ENCODE assay signal across 17 cellular contexts in the genomic region with DNA sequence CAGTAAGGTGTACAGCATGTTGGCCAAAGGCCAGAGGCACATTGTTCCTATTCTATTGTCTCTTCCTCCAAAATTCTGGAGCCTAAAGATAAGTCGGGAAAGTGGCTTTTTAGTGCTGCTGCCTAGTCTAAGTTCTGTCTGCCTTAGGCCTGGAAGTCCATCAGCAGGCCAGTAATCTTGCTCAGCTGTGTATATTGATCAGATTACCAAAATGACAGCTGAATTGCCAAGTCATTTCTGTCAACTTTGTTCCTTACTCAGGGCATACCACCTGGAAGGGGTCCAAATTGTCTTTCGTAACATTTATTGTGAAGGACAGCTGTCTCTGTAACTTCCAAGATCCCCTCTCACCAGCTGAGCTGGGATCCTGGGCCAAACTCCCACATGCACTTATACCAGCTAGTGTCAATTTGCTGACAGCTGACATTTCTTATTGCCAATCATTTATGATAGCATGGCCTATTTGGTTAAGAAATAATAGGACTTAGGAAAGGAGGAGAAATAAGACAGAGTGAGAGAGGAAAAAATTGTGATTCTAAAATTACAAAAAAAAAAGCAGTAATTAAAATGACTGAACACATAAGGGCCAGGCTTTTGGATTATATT.
DNase-seq lines count a peak whose midpoint lies in the region; ATAC-seq and TF ChIP-seq lines count a peak whose summit lies in the region.
"Had no signal": no experiment of that assay in that cellular context is flagged by ENCODE, and none has a peak within 500 bp of the region (broad histone marks: within the 10 kb centered on the region; RNA-seq: fewer than 3 reads in every experiment).

No MANE protein-coding gene starts in this region.

- no peaks in the 10 kb centered on the region for H3K9me3 ChIP-seq in mucosa of descending colon
- H3K9me3 ChIP-seq: A549, Caco-2, Peyer's patch had no signal

- DNase-seq in NCI-H82 (lab: John Stamatoyannopoulos, UW) (peak; percentile 61), NCI-H82 treated with DMSO at 0.1 percent for 48 hours (lab: John Stamatoyannopoulos, UW; ENCODE audit: unreplicated experiment) (no peak), COR-L47 (lab: John Stamatoyannopoulos, UW) (peak; percentile 12), NCI-H446 treated with DMSO at 0.1 percent for 48 hours (lab: John Stamatoyannopoulos, UW) (peak; percentile 55), mucosa of descending colon (no peak), GF-D8 (lab: John Stamatoyannopoulos, UW) (no peak), NCI-H524 treated with DMSO at 0.1 percent for 48 hours (lab: John Stamatoyannopoulos, UW) (no peak), NCI-H2029 (lab: John Stamatoyannopoulos, UW) (no peak)
- DNase-seq: Caco-2; DMS153; NCI-H510A; NK-92 treated with Interleukin-12 subunit alpha and Interleukin-12 subunit beta, amount 100 ng/mL, for 24 hours; Peyer's patch; T-helper 2 cell had no signal

- TF ChIP-seq CTCF in mucosa of descending colon (IDR thresholded peaks at IDR 0.05) = no peak

- ATAC-seq in mucosa of descending colon = peak; percentile 7
- ATAC-seq: A549, K562, Right ventricle myocardium inferior had no signal

- H3K36me3 ChIP-seq in mucosa of descending colon (ENCODE audit: low read depth) = no peaks in the 10 kb centered on the region
- H3K36me3 ChIP-seq: Peyer's patch had no signal

- no peaks in the 10 kb centered on the region for H3K4me1 ChIP-seq in mucosa of descending colon (ENCODE audit: low read depth)
- H3K4me1 ChIP-seq: A549, Caco-2, Peyer's patch had no signal

- no peak overlapping the region for H3K4me3 ChIP-seq in mucosa of descending colon
- H3K4me3 ChIP-seq: A549, K562, Peyer's patch had no signal

- intact Hi-C loops in mucosa of descending colon (cut with DNase I, micrococcal nuclease) = no loop called here

Comparison
In these comparisons a context has a peak if more than half of its experiments do, and no peak if none do; other contexts are left out.
1. DNase-seq: peak in NCI-H82 (single experiment), COR-L47 (single experiment) and NCI-H446 treated with DMSO at 0.1 percent for 48 hours (single experiment); none in NCI-H82 treated with DMSO at 0.1 percent for 48 hours (single experiment), mucosa of descending colon (0 of 3), GF-D8 (single experiment), NCI-H524 treated with DMSO at 0.1 percent for 48 hours (single experiment) and NCI-H2029 (single experiment).